8 cellular contexts compared by ENCODE assay signal in the genomic region with DNA sequence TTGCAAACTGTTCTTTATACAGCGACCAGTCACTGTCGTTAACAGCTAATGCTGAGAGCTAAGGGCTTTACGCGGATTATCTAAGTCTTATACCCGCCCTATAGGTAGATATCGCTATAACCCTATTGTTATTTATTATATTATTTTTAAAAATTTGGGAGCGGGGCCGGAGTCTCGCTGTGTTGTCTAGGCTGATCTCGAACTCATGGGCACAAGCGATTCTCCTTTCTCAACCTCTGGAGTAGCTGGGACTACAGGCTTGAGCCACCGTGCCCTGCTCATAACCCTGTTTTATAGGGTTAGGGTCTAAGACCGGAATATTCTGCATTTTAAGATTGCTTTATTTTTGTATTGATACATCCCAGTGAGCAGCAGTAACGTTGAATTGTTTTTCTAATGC. TPM values are rescaled to one million over a fixed set of nuclear protein-coding genes. Genes with fewer than 3 reads are reported as not detected.
DNase-seq lines count a peak whose midpoint lies in the region; ATAC-seq and TF ChIP-seq lines count a peak whose summit lies in the region.

No MANE protein-coding gene starts in this region.

- H3K4me2 ChIP-seq in Karpas-422 (ENCODE audit: low read depth, low read length, poor library complexity, severe bottlenecking): peak overlapping the region; percentile 93

- peaks cover 61% of the 10 kb centered on the region for H3K79me2 ChIP-seq in Karpas-422 (ENCODE audit: low read length)

- H3K4me3 ChIP-seq in BJ (ENCODE audit: low read depth, low read length) (peak overlapping the region; percentile 92), Karpas-422 (ENCODE audit: low read length) (peak overlapping the region; percentile 100), duodenal mucosa (ENCODE audit: low read depth in 1 of 2, low read length in 2 of 2) (peak overlapping the region; percentile 88 to 95)

- POLR2A ChIA-PET in BJ (lab: Charles Lee): no interaction called here

- peaks cover 10% of the 10 kb centered on the region for H4K20me1 ChIP-seq in Karpas-422 (ENCODE audit: insufficient read depth, low read depth, low read length)

- no peaks in the 10 kb centered on the region for H3K27me3 ChIP-seq in BJ (ENCODE audit: control insufficient read depth, insufficient read depth, low read length)
- H3K27me3 ChIP-seq in Karpas-422 (ENCODE audit: low read length): no peaks in the 10 kb centered on the region
- H3K27me3 ChIP-seq in duodenal mucosa (ENCODE audit: control insufficient read depth in 1 of 2, insufficient read depth in 2 of 2, low read length in 2 of 2): no peaks in the 10 kb centered on the region

- H3K9ac ChIP-seq in Karpas-422 (ENCODE audit: low read length) (peak overlapping the region; percentile 100), duodenal mucosa (ENCODE audit: low read depth in 1 of 2, low read length in 2 of 2) (peak overlapping the region; percentile 83 to 88)

- peaks cover 12% of the 10 kb centered on the region for H3K9me3 Mint-ChIP-seq in nephron

- peak overlapping the region; percentile 93 to 99 (median 97) for H3K27ac Mint-ChIP-seq in nephron

- H3K4me3 Mint-ChIP-seq in nephron: peak overlapping the region; percentile 100

- peaks cover 54% of the 10 kb centered on the region for H3K4me1 ChIP-seq in Karpas-422 (ENCODE audit: low read length)
- peaks cover 34 to 35% of the 10 kb centered on the region in 2 donors for H3K4me1 ChIP-seq in duodenal mucosa (ENCODE audit: control insufficient read depth in 1 of 2, insufficient read depth in 2 of 2, low read length in 2 of 2)

- H3K9me3 ChIP-seq in Karpas-422 (ENCODE audit: low read length) (no peaks in the 10 kb centered on the region), duodenal mucosa (ENCODE audit: control insufficient read depth in 1 of 2, low read length in 2 of 2) (no peaks in the 10 kb centered on the region)

- DNase-seq in BJ (ENCODE audit: low read depth) (no peak), Karpas-422 (no peak), NCI-H2029 (lab: John Stamatoyannopoulos, UW) (no peak), mucosa of gallbladder (ENCODE audit: low spot score) (no peak)
- no peak for DNase-seq in stimulated activated CD4-positive, alpha-beta T cell treated with anti-CD3 and anti-CD28 coated beads, Interleukin-2, amount 100 ng/mL, for 48 hours

- TF ChIP-seq CTCF in BJ (IDR thresholded peaks at IDR 0.05; ENCODE audit: insufficient read depth, low read depth, low read length): no peak
- TF ChIP-seq CTCF in nephron (IDR thresholded peaks at IDR 0.05; ENCODE audit: unreplicated experiment in 3 of 3): no peak

- no peaks in the 10 kb centered on the region for H3K9me2 ChIP-seq in Karpas-422 (replicated peaks; ENCODE audit: insufficient read depth, low read length)

- no peaks in the 10 kb centered on the region for H3K36me3 ChIP-seq in BJ (ENCODE audit: control insufficient read depth, insufficient read depth, low read length)
- peaks cover 15% of the 10 kb centered on the region; the same call in 1 of the 2 replicates for H3K36me3 ChIP-seq in Karpas-422 (ENCODE audit: insufficient read depth, low read length)
- peaks cover 5 to 14% of the 10 kb centered on the region in 2 donors for H3K36me3 ChIP-seq in duodenal mucosa (ENCODE audit: control insufficient read depth in 1 of 2, insufficient read depth in 2 of 2, low read length in 2 of 2)

- peaks cover 16% of the 10 kb centered on the region for H3K4me1 Mint-ChIP-seq in nephron

- peak overlapping the region; percentile 85 for H3K27ac ChIP-seq in Karpas-422 (ENCODE audit: low read length)
- peak overlapping the region; percentile 95 for H3K27ac ChIP-seq in duodenal mucosa (ENCODE audit: low read depth, low read length)

- peak overlapping the region; percentile 84; the same call in 1 of the 2 replicates for H2AFZ ChIP-seq in Karpas-422 (ENCODE audit: low read length)

- peaks cover 35% of the 10 kb centered on the region for H3K36me3 Mint-ChIP-seq in nephron (ENCODE audit: low read depth)

- CTCF ChIA-PET in BJ (lab: Yijun Ruan, JAX): interaction anchor here (1.1 kb wide), 1 partner anchor 31 kb away, joined by 3 read pairs; no protein-coding TSS in a partner anchor

- ATAC-seq in HG03175 (IDR thresholded peaks at IDR 0.05; ENCODE audit: unreplicated experiment): no peak

- H3K27me3 Mint-ChIP-seq in nephron (ENCODE audit: low read depth): no peaks in the 10 kb centered on the region

RNA-seq across cellular contexts. Expression of gene DEF8, which starts 24.7 kb away (rescaled TPM):
- polyA plus RNA-seq in BJ (2011; rRNA removed): 75.5 and 109 TPM in 2 replicates
- 26.0 and 40.9 TPM in 2 replicates for polyA minus RNA-seq in BJ (2011; rRNA and poly(A)+ RNA removed)
- total RNA-seq in Karpas-422 (2014; rRNA removed; shearing (Covaris generic); ENCODE audit: low replicate concordance): 125 and 219 TPM in 2 replicates
- 68.6 TPM for total RNA-seq in mucosa of gallbladder

RNA-seq across cellular contexts. Expression of gene DBNDD1, which starts 46.0 kb away (rescaled TPM):
- polyA plus RNA-seq in BJ (2011; rRNA removed): 3.3 and 4.6 TPM in 2 replicates
- 1.6 and 3.4 TPM in 2 replicates for polyA minus RNA-seq in BJ (2011; rRNA and poly(A)+ RNA removed)
- total RNA-seq in Karpas-422 (2014; rRNA removed; shearing (Covaris generic); ENCODE audit: low replicate concordance): 0.43 TPM in 1 of 2 replicates, not detected in the other
- total RNA-seq in mucosa of gallbladder: 21.2 TPM

RNA-seq across cellular contexts. Expression of gene TUBB3, which starts 50.1 kb away (rescaled TPM):
- 55.2 and 108 TPM in 2 replicates for polyA plus RNA-seq in BJ (2011; rRNA removed)
- polyA minus RNA-seq in BJ (2011; rRNA and poly(A)+ RNA removed): 94.7 and 103 TPM in 2 replicates
- 210 and 405 TPM in 2 replicates for total RNA-seq in Karpas-422 (2014; rRNA removed; shearing (Covaris generic); ENCODE audit: low replicate concordance)
- 9.5 TPM for total RNA-seq in mucosa of gallbladder

RNA-seq across cellular contexts. Expression of gene MC1R, which starts 54.6 kb away (rescaled TPM):
- 4.6 and 7.2 TPM in 2 replicates for polyA plus RNA-seq in BJ (2011; rRNA removed)
- 4.1 and 5.6 TPM in 2 replicates for polyA minus RNA-seq in BJ (2011; rRNA and poly(A)+ RNA removed)
- 3.2 and 4.8 TPM in 2 replicates for total RNA-seq in Karpas-422 (2014; rRNA removed; shearing (Covaris generic); ENCODE audit: low replicate concordance)
- 8.1 TPM for total RNA-seq in mucosa of gallbladder

Comparison
In these comparisons a context has a peak if more than half of its experiments do, and no peak if none do; other contexts are left out.
1. RNA of gene DBNDD1, which starts 46.0 kb away (total RNA-seq): 21.2 TPM in mucosa of gallbladder (single experiment); 0.43 TPM in Karpas-422; every median in the first group is over 10 times any median in the second.
2. RNA of gene TUBB3, which starts 50.1 kb away (total RNA-seq): 210 to 405 TPM in Karpas-422; 9.5 TPM in mucosa of gallbladder (single experiment); every median in the first group is over 10 times any median in the second.
3. Peak in every context shown above with its lines, with median percentiles within 50 percentile points of each other: H3K4me3 ChIP-seq.